In genomic region chr11:67393437-67393836, GRCh38 we compare ENCODE assay signal across 15 cellular contexts. TPM values are rescaled to one million over a fixed set of nuclear protein-coding genes. Genes with fewer than 3 reads are reported as not detected.
A peak's percentile ranks its signal among the peaks of the same experiment; 100 is the strongest.
DNase-seq lines count a peak whose midpoint lies in the region; ATAC-seq and TF ChIP-seq lines count a peak whose summit lies in the region.
"Had no signal": no experiment of that assay in that cellular context is flagged by ENCODE, and none has a peak within 500 bp of the region (broad histone marks: within the 10 kb centered on the region; RNA-seq: fewer than 3 reads in every experiment).

No MANE protein-coding gene starts in this region.

- TF ChIP-seq CTCF in WTC11 (IDR thresholded peaks at IDR 0.05) (no peak), endothelial cell (IDR thresholded peaks at IDR 0.05; ENCODE audit: unreplicated experiment) (no peak)

- peaks cover 54% of the 10 kb centered on the region for H3K4me1 Mint-ChIP-seq in activated CD4-positive, alpha-beta T cell treated with anti-CD3 and anti-CD28 coated beads, Interleukin-2, amount 10 ng/mL, durations not matched to agents 7 days and 5 days
- H3K4me1 Mint-ChIP-seq in WTC11 (peaks cover 43% of the 10 kb centered on the region), endothelial cell (ENCODE audit: unreplicated experiment) (peaks cover 32% of the 10 kb centered on the region)
- peaks cover 60% of the 10 kb centered on the region for H3K4me1 Mint-ChIP-seq in stimulated activated effector memory CD8-positive, alpha-beta T cell treated with anti-CD3 and anti-CD28 coated beads, Interleukin-12 subunit alpha, Interleukin-12 subunit beta, amount 100 ng/mL, for 72 hours

- no peak for DNase-seq in activated CD4-positive, alpha-beta T cell treated with anti-CD3 and anti-CD28 coated beads, Interleukin-2, amount 10 ng/mL, durations not matched to agents 7 days and 5 days
- DNase-seq in activated CD4-positive, alpha-beta T cell treated with anti-CD3 and anti-CD28 coated beads, Interleukin-2, amount 50 U/mL, for 1 hour = no peak
- DNase-seq in WTC11 (ENCODE audit: low spot score) (no peak), endothelial cell (ENCODE audit: low spot score) (no peak)
- DNase-seq in stimulated activated effector memory CD8-positive, alpha-beta T cell treated with anti-CD3 and anti-CD28 coated beads, Interleukin-12 subunit alpha, Interleukin-12 subunit beta, amount 100 ng/mL, for 72 hours (ENCODE audit: low spot score in 2 of 2) = no peak
- DNase-seq in activated CD8-positive, alpha-beta memory T cell treated with anti-CD3 and anti-CD28 coated beads, Interleukin-2, amount 50 U/mL, for 48 hours = no peak
- DNase-seq: cortex of kidney, GF-D8, Kasumi-1, NCI-H1436, NCI-H345 had no signal

- CTCF ChIA-PET in activated CD4-positive, alpha-beta T cell treated with anti-CD3 and anti-CD28 coated beads, Interleukin-2, amount 10 ng/mL, durations not matched to agents 7 days and 5 days (lab: Charles Lee) = interaction anchor here (1.4 to 38.4 kb wide), 5 partner anchors 8 to 76 kb away, joined by 4 to 841 read pairs (median 6); partner anchors contain the start of genes CLCF1, POLD4 and PPP1CA
- CTCF ChIA-PET in WTC11 (lab: Charles Lee) = interaction anchor here (0.6 to 1.4 kb wide), 3 partner anchors 8 to 42 kb away, joined by 3 read pairs; partner anchors contain the start of gene PPP1CA

- POLR2A ChIA-PET in activated CD4-positive, alpha-beta T cell treated with anti-CD3 and anti-CD28 coated beads, Interleukin-2, amount 10 ng/mL, durations not matched to agents 7 days and 5 days (lab: Charles Lee) = no interaction called here
- POLR2A ChIA-PET in WTC11 (lab: Charles Lee) = no interaction called here

- H3K4me3 Mint-ChIP-seq in activated CD4-positive, alpha-beta T cell treated with anti-CD3 and anti-CD28 coated beads, Interleukin-2, amount 10 ng/mL, durations not matched to agents 7 days and 5 days = peak overlapping the region; percentile 91
- H3K4me3 Mint-ChIP-seq in WTC11 = peak overlapping the region; percentile 75
- H3K4me3 Mint-ChIP-seq in endothelial cell (ENCODE audit: unreplicated experiment) = peak overlapping the region; percentile 30
- peak overlapping the region; percentile 86 for H3K4me3 Mint-ChIP-seq in stimulated activated effector memory CD8-positive, alpha-beta T cell treated with anti-CD3 and anti-CD28 coated beads, Interleukin-12 subunit alpha, Interleukin-12 subunit beta, amount 100 ng/mL, for 72 hours

- H3K27ac Mint-ChIP-seq in activated CD4-positive, alpha-beta T cell treated with anti-CD3 and anti-CD28 coated beads, Interleukin-2, amount 10 ng/mL, durations not matched to agents 7 days and 5 days = no peak overlapping the region
- H3K27ac Mint-ChIP-seq in WTC11 (no peak overlapping the region), endothelial cell (ENCODE audit: unreplicated experiment) (no peak overlapping the region)
- H3K27ac Mint-ChIP-seq in stimulated activated effector memory CD8-positive, alpha-beta T cell treated with anti-CD3 and anti-CD28 coated beads, Interleukin-12 subunit alpha, Interleukin-12 subunit beta, amount 100 ng/mL, for 72 hours = peak overlapping the region; percentile 4

- ATAC-seq in WTC11 (no peak), GM21723 (IDR thresholded peaks at IDR 0.05; ENCODE audit: unreplicated experiment) (no peak), GM21390 (IDR thresholded peaks at IDR 0.05; ENCODE audit: unreplicated experiment) (no peak)
- ATAC-seq in stimulated activated effector memory CD8-positive, alpha-beta T cell treated with anti-CD3 and anti-CD28 coated beads, Interleukin-12 subunit alpha, Interleukin-12 subunit beta, amount 100 ng/mL, for 72 hours = no peak
- ATAC-seq: esophagus mucosa had no signal

- peaks cover 37% of the 10 kb centered on the region for H3K36me3 Mint-ChIP-seq in activated CD4-positive, alpha-beta T cell treated with anti-CD3 and anti-CD28 coated beads, Interleukin-2, amount 10 ng/mL, durations not matched to agents 7 days and 5 days (ENCODE audit: low read depth)
- H3K36me3 Mint-ChIP-seq in WTC11 (peaks cover 22% of the 10 kb centered on the region), endothelial cell (ENCODE audit: low read depth, unreplicated experiment) (peaks cover 11% of the 10 kb centered on the region)
- H3K36me3 Mint-ChIP-seq in stimulated activated effector memory CD8-positive, alpha-beta T cell treated with anti-CD3 and anti-CD28 coated beads, Interleukin-12 subunit alpha, Interleukin-12 subunit beta, amount 100 ng/mL, for 72 hours = peaks cover 53% of the 10 kb centered on the region

- H3K27me3 Mint-ChIP-seq in activated CD4-positive, alpha-beta T cell treated with anti-CD3 and anti-CD28 coated beads, Interleukin-2, amount 10 ng/mL, durations not matched to agents 7 days and 5 days = no peaks in the 10 kb centered on the region
- H3K27me3 Mint-ChIP-seq in WTC11 (ENCODE audit: low read depth) (no peaks in the 10 kb centered on the region), endothelial cell (ENCODE audit: unreplicated experiment) (peaks cover 18% of the 10 kb centered on the region)

- H3K9me3 Mint-ChIP-seq in activated CD4-positive, alpha-beta T cell treated with anti-CD3 and anti-CD28 coated beads, Interleukin-2, amount 10 ng/mL, durations not matched to agents 7 days and 5 days = no peaks in the 10 kb centered on the region
- no peaks in the 10 kb centered on the region for H3K9me3 Mint-ChIP-seq in WTC11
- no peaks in the 10 kb centered on the region for H3K9me3 Mint-ChIP-seq in endothelial cell (ENCODE audit: unreplicated experiment)
- H3K9me3 Mint-ChIP-seq in stimulated activated effector memory CD8-positive, alpha-beta T cell treated with anti-CD3 and anti-CD28 coated beads, Interleukin-12 subunit alpha, Interleukin-12 subunit beta, amount 100 ng/mL, for 72 hours = no peaks in the 10 kb centered on the region

TF ChIP-seq in WTC11, 78 proteins besides CTCF, POLR2A, EP300 and RAD21:
- TF ChIP-seq AFF4 (CRISPR knock-in tag; IDR thresholded peaks at IDR 0.05; ENCODE audit: borderline replicate concordance) (no peak), ZNF138 (CRISPR knock-in tag; conservative IDR thresholded peaks at IDR 0.05) (no peak), CREB1 (CRISPR knock-in tag; IDR thresholded peaks at IDR 0.05) (no peak), MXD4 (CRISPR knock-in tag; IDR thresholded peaks at IDR 0.05; ENCODE audit: borderline replicate concordance) (no peak)

RNA-seq across cellular contexts. Expression of gene RAD9A, which starts 1.7 kb away (rescaled TPM):
- total RNA-seq in activated CD4-positive, alpha-beta T cell treated with anti-CD3 and anti-CD28 coated beads, Interleukin-2, amount 10 ng/mL, durations not matched to agents 7 days and 5 days = 10 to 100 TPM; 49.3 to 53.7 TPM
- total RNA-seq in WTC11 (2021) = 25.7 to 45.5 TPM (median 26.7 TPM) in 3 replicates
- total RNA-seq in endothelial cell (ENCODE audit: unreplicated experiment) = 18.4 TPM

RNA-seq across cellular contexts. Expression of gene PPP1CA, which starts 8.2 kb away (rescaled TPM):
- 100 to 1,000 TPM; 301 to 331 TPM for total RNA-seq in activated CD4-positive, alpha-beta T cell treated with anti-CD3 and anti-CD28 coated beads, Interleukin-2, amount 10 ng/mL, durations not matched to agents 7 days and 5 days
- total RNA-seq in WTC11 (2021) (220 to 222 TPM (median 221 TPM) in 3 replicates), endothelial cell (ENCODE audit: unreplicated experiment) (249 TPM)

RNA-seq across cellular contexts. Expression of gene TBC1D10C, which starts 10.4 kb away (rescaled TPM):
- total RNA-seq in activated CD4-positive, alpha-beta T cell treated with anti-CD3 and anti-CD28 coated beads, Interleukin-2, amount 10 ng/mL, durations not matched to agents 7 days and 5 days = 100 to 1,000 TPM; 256 to 323 TPM
- total RNA-seq in WTC11 (2021) = 0.72 to 1.0 TPM (median 0.96 TPM) in 3 replicates
- 13.2 TPM for total RNA-seq in endothelial cell (ENCODE audit: unreplicated experiment)
- total RNA-seq: SJSA1 had no signal

RNA-seq across cellular contexts. Expression of gene CLCF1, which starts 20.0 kb away (rescaled TPM):
- total RNA-seq in activated CD4-positive, alpha-beta T cell treated with anti-CD3 and anti-CD28 coated beads, Interleukin-2, amount 10 ng/mL, durations not matched to agents 7 days and 5 days = under 1 TPM; 0.10 to 0.17 TPM
- total RNA-seq in WTC11 (2021) (0.48 to 0.92 TPM (median 0.92 TPM) in 3 replicates), endothelial cell (ENCODE audit: unreplicated experiment) (12.6 TPM)

RNA-seq across cellular contexts. Expression of gene CARNS1, which starts 22.0 kb away (rescaled TPM):
- total RNA-seq in activated CD4-positive, alpha-beta T cell treated with anti-CD3 and anti-CD28 coated beads, Interleukin-2, amount 10 ng/mL, durations not matched to agents 7 days and 5 days = 1 to 10 TPM; 1.2 to 1.9 TPM
- total RNA-seq in WTC11 (2021) (1.3 to 2.6 TPM (median 2.4 TPM) in 3 replicates), endothelial cell (ENCODE audit: unreplicated experiment) (not detected)
- total RNA-seq: SJSA1 had no signal

Comparison
In these comparisons a context has a peak if more than half of its experiments do, and no peak if none do; other contexts are left out.
1. H3K4me3 Mint-ChIP-seq: peak in every context shown above with its lines; median percentile 91 in activated CD4-positive, alpha-beta T cell treated with anti-CD3 and anti-CD28 coated beads, Interleukin-2, amount 10 ng/mL, durations not matched to agents 7 days and 5 days; 86 in stimulated activated effector memory CD8-positive, alpha-beta T cell treated with anti-CD3 and anti-CD28 coated beads, Interleukin-12 subunit alpha, Interleukin-12 subunit beta, amount 100 ng/mL, for 72 hours; 75 in WTC11; 30 in endothelial cell.
2. RNA of gene TBC1D10C, which starts 10.4 kb away (total RNA-seq): 256 to 323 TPM in activated CD4-positive, alpha-beta T cell treated with anti-CD3 and anti-CD28 coated beads, Interleukin-2, amount 10 ng/mL, durations not matched to agents 7 days and 5 days; 13.2 TPM in endothelial cell (single experiment) and 0.72 to 1.0 TPM in WTC11; every median in the first group is over 10 times any median in the second.